In genomic region chr14:74947353-74948227, GRCh38 we compare ENCODE assay signal across 14 cellular contexts.
"Had no signal": no experiment of that assay in that cellular context is flagged by ENCODE, and none has a peak within 500 bp of the region (broad histone marks: within the 10 kb centered on the region; RNA-seq: fewer than 3 reads in every experiment).

No MANE protein-coding gene starts in this region.

- H3K4me1 ChIP-seq: uterus had no signal

- DNase-seq: activated CD4-positive, alpha-beta T cell treated with anti-CD3 and anti-CD28 coated beads, Interleukin-2, amount 50 U/mL, for 48 hours; activated CD8-positive, alpha-beta memory T cell treated with anti-CD3 and anti-CD28 coated beads, Interleukin-2, amount 10 ng/mL, durations not matched to agents 7 days and 5 days; activated naive CD4-positive, alpha-beta T cell treated with anti-CD3 and anti-CD28 coated beads, Interleukin-2, amount 10 ng/mL, durations not matched to agents 7 days and 5 days; activated T-cell treated with anti-CD3 and anti-CD28 coated beads, Interleukin-2, amount 50 U/mL, for 1 hour; immature natural killer cell; left cardiac atrium; lower lobe of right lung; nephron progenitor cell; stimulated activated CD4-positive, alpha-beta T cell treated with anti-CD3 and anti-CD28 coated beads, Interleukin-1b, Interleukin-23, amount 100 ng/mL, for 48 hours; uterus had no signal

- H3K27me3 ChIP-seq: heart left ventricle, uterus had no signal

- H3K4me3 ChIP-seq: heart left ventricle, lower lobe of right lung, uterus had no signal

- H3K9me3 ChIP-seq: heart left ventricle, lower lobe of right lung, uterus had no signal

- ATAC-seq: activated CD8-positive, alpha-beta memory T cell treated with anti-CD3 and anti-CD28 coated beads, Interleukin-2, amount 10 ng/mL, durations not matched to agents 7 days and 5 days; lower lobe of right lung had no signal

- FAIRE-seq: astrocyte, endometrium, frontal cortex had no signal

- H3K27ac ChIP-seq: lower lobe of right lung, uterus had no signal

- H3K36me3 ChIP-seq: lower lobe of right lung, uterus had no signal
